ENCODE assay signal across 28 cellular contexts in the genomic region with DNA sequence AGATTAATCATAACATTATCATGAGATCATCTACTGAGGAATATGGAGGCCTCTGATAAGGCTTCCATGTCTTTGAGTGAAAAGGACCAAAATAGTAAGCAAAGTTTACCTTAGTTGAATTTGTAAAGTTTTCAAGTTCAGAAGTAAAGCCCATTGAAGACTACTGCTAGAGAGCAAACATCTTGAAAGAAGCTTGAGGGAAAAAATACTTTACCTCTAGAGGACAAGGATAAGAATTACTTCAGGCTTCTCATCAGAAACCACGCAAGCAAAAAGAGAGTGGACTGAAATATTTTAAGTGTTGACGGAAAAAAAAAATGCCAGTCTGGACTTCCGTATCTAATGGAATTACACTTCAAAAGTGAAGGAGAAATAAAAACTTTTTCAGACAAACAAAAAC.
"Had no signal": no experiment of that assay in that cellular context is flagged by ENCODE, and none has a peak within 500 bp of the region (broad histone marks: within the 10 kb centered on the region; RNA-seq: fewer than 3 reads in every experiment).

No MANE protein-coding gene starts in this region.

- H3K36me3 ChIP-seq: adrenal gland, colonic mucosa, esophagus squamous epithelium, gastroesophageal sphincter had no signal

- H3K27me3 Mint-ChIP-seq: activated CD4-positive, alpha-beta memory T cell treated with anti-CD3 and anti-CD28 coated beads, Interleukin-2, amount 10 ng/mL, durations not matched to agents 7 days and 5 days; activated CD4-positive, alpha-beta T cell treated with anti-CD3 and anti-CD28 coated beads, Interleukin-2, amount 10 ng/mL, durations not matched to agents 7 days and 5 days; activated naive CD4-positive, alpha-beta T cell treated with anti-CD3 and anti-CD28 coated beads, Interleukin-2, amount 10 ng/mL, durations not matched to agents 7 days and 5 days; activated naive CD8-positive, alpha-beta T cell treated with anti-CD3 and anti-CD28 coated beads for 36 hours; activated naive CD8-positive, alpha-beta T cell treated with anti-CD3 and anti-CD28 coated beads, Interleukin-2, amount 50 U/mL, for 24 hours; activated T-cell treated with anti-CD3 and anti-CD28 coated beads, Interleukin-2, amount 50 U/mL, for 24 hours had no signal

- DNase-seq: activated CD4-positive, alpha-beta memory T cell treated with anti-CD3 and anti-CD28 coated beads, Interleukin-2, amount 10 ng/mL, durations not matched to agents 7 days and 5 days; activated CD4-positive, alpha-beta T cell treated with anti-CD3 and anti-CD28 coated beads for 1 hour; activated CD4-positive, alpha-beta T cell treated with anti-CD3 and anti-CD28 coated beads for 4 hours; activated CD4-positive, alpha-beta T cell treated with anti-CD3 and anti-CD28 coated beads, Interleukin-2, amount 10 ng/mL, durations not matched to agents 7 days and 5 days; activated CD4-positive, alpha-beta T cell treated with anti-CD3 and anti-CD28 coated beads, Interleukin-2, amount 50 U/mL, for 4 hours; activated CD4-positive, CD25-positive, alpha-beta regulatory T cell; activated CD8-positive, alpha-beta memory T cell treated with anti-CD3 and anti-CD28 coated beads, Interleukin-2, amount 50 U/mL, for 48 hours; activated gamma-delta T cell; activated naive CD4-positive, alpha-beta T cell; activated naive CD4-positive, alpha-beta T cell treated with anti-CD3 and anti-CD28 coated beads, Interleukin-2, amount 10 ng/mL, durations not matched to agents 7 days and 5 days; activated naive CD8-positive, alpha-beta T cell treated with anti-CD3 and anti-CD28 coated beads for 36 hours; activated naive CD8-positive, alpha-beta T cell treated with anti-CD3 and anti-CD28 coated beads, Interleukin-2, amount 50 U/mL, for 24 hours; activated T-cell treated with anti-CD3 and anti-CD28 coated beads for 4 hours; activated T-cell treated with anti-CD3 and anti-CD28 coated beads, Interleukin-2, amount 50 U/mL, for 24 hours; activated T-cell treated with anti-CD3 and anti-CD28 coated beads, Interleukin-2, amount 50 U/mL, for 72 hours; adrenal gland; amygdala; aorta; body of pancreas; cerebellar nuclear complex; colonic mucosa; effector CD8-positive, alpha-beta T cell; esophagus squamous epithelium; foreskin melanocyte; T-helper 1 cell; T-helper 2 cell had no signal

- H3K4me1 ChIP-seq: adrenal gland, body of pancreas, colonic mucosa, esophagus squamous epithelium, gastroesophageal sphincter had no signal

- H3K27ac Mint-ChIP-seq: activated CD4-positive, alpha-beta memory T cell treated with anti-CD3 and anti-CD28 coated beads, Interleukin-2, amount 10 ng/mL, durations not matched to agents 7 days and 5 days; activated CD4-positive, alpha-beta T cell treated with anti-CD3 and anti-CD28 coated beads, Interleukin-2, amount 10 ng/mL, durations not matched to agents 7 days and 5 days; activated naive CD4-positive, alpha-beta T cell treated with anti-CD3 and anti-CD28 coated beads, Interleukin-2, amount 10 ng/mL, durations not matched to agents 7 days and 5 days; activated naive CD8-positive, alpha-beta T cell treated with anti-CD3 and anti-CD28 coated beads, Interleukin-2, amount 50 U/mL, for 24 hours; activated T-cell treated with anti-CD3 and anti-CD28 coated beads, Interleukin-2, amount 50 U/mL, for 24 hours; activated T-cell treated with anti-CD3 and anti-CD28 coated beads, Interleukin-2, amount 50 U/mL, for 72 hours had no signal

- H3K9me3 ChIP-seq: adrenal gland, body of pancreas, colonic mucosa, esophagus squamous epithelium, gastroesophageal sphincter had no signal

- H3K4me3 ChIP-seq: adrenal gland, body of pancreas, colonic mucosa, esophagus squamous epithelium, gastroesophageal sphincter had no signal

- H3K4me3 Mint-ChIP-seq: activated CD4-positive, alpha-beta memory T cell treated with anti-CD3 and anti-CD28 coated beads, Interleukin-2, amount 10 ng/mL, durations not matched to agents 7 days and 5 days; activated CD4-positive, alpha-beta T cell treated with anti-CD3 and anti-CD28 coated beads, Interleukin-2, amount 10 ng/mL, durations not matched to agents 7 days and 5 days; activated naive CD4-positive, alpha-beta T cell treated with anti-CD3 and anti-CD28 coated beads, Interleukin-2, amount 10 ng/mL, durations not matched to agents 7 days and 5 days; activated naive CD8-positive, alpha-beta T cell treated with anti-CD3 and anti-CD28 coated beads for 36 hours; activated naive CD8-positive, alpha-beta T cell treated with anti-CD3 and anti-CD28 coated beads, Interleukin-2, amount 50 U/mL, for 24 hours; activated T-cell treated with anti-CD3 and anti-CD28 coated beads, Interleukin-2, amount 50 U/mL, for 24 hours; activated T-cell treated with anti-CD3 and anti-CD28 coated beads, Interleukin-2, amount 50 U/mL, for 72 hours had no signal

- H3K36me3 Mint-ChIP-seq: activated naive CD4-positive, alpha-beta T cell treated with anti-CD3 and anti-CD28 coated beads, Interleukin-2, amount 10 ng/mL, durations not matched to agents 7 days and 5 days had no signal

- H3K27me3 ChIP-seq: adrenal gland, body of pancreas, colonic mucosa, esophagus squamous epithelium, gastroesophageal sphincter had no signal

- ATAC-seq: activated naive CD8-positive, alpha-beta T cell treated with anti-CD3 and anti-CD28 coated beads, Interleukin-2, amount 50 U/mL, for 24 hours; activated T-cell treated with anti-CD3 and anti-CD28 coated beads, Interleukin-2, amount 50 U/mL, for 72 hours; body of pancreas; gastroesophageal sphincter had no signal

- H3K27ac ChIP-seq: adrenal gland, body of pancreas, colonic mucosa, epithelial cell of prostate, esophagus squamous epithelium, gastroesophageal sphincter had no signal

- H3K4me1 Mint-ChIP-seq: activated CD4-positive, alpha-beta memory T cell treated with anti-CD3 and anti-CD28 coated beads, Interleukin-2, amount 10 ng/mL, durations not matched to agents 7 days and 5 days; activated naive CD4-positive, alpha-beta T cell treated with anti-CD3 and anti-CD28 coated beads, Interleukin-2, amount 10 ng/mL, durations not matched to agents 7 days and 5 days had no signal
